In the genomic region with DNA sequence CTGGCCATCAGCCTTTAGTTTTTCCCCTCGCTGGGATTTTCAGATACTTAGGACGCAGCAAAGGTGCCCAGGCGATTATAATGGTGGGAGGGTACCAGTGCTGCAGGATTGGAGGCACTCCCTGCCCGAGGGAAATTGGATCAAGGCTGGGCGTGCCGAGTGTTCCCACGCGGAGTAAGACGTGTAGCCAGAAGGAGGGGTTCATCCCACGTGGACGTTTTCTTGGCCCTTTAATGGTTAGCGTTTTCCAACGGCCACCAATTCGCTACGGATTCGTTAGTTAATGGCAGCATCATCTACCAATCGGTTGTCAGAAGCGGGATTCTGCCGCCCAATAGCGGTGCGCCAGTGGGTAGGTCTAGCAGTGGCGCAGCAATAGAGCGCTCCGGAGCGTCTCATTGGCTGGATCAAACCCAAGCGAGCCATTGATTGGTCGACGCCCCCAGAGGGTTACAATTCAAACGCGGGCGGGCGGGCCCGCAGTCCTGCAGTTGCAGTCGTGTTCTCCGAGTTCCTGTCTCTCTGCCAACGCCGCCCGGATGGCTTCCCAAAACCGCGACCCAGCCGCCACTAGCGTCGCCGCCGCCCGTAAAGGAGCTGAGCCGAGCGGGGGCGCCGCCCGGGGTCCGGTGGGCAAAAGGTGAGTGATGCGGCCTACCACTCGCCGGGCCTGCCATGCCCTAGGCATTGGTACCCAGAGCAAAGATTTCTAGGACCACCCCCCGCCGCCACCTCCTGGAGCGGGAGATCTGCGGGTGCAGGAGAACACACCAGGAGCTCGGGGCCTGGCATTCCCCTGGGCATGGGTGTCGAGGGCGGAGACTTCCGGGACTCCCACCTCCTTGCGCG, we compare ENCODE assay signal across 8 cellular contexts. TPM values are rescaled to one million over a fixed set of nuclear protein-coding genes. Genes with fewer than 3 reads are reported as not detected.
DNase-seq lines count a peak whose midpoint lies in the region; ATAC-seq and TF ChIP-seq lines count a peak whose summit lies in the region.

UBE2C (plus strand) TSS at position 488 of the 849 bp plus-strand sequence; CDS start at position 540, 52 bp downstream.

- H3K36me3 ChIP-seq in PC-9 (ENCODE audit: low read depth) (peaks cover 46% of the 10 kb centered on the region), muscle layer of colon (ENCODE audit: insufficient read depth, low read length) (peaks cover 31% of the 10 kb centered on the region)

- H3K4me3 ChIP-seq in Jurkat, Clone E6-1 (ENCODE audit: low read length), result peak within 1 kb of the TSS; percentile 93
- H3K4me3 ChIP-seq in PC-9, result peak within 1 kb of the TSS; percentile 77
- peak within 1 kb of the TSS; percentile 30 to 75 for H3K4me3 ChIP-seq in muscle layer of colon (ENCODE audit: low read depth in 1 of 2, low read length in 2 of 2)

- peak within 1 kb of the TSS; percentile 74 for H2AFZ ChIP-seq in PC-9

- H3K9me3 ChIP-seq in PC-9 (ENCODE audit: insufficient read depth, low read depth) (no peaks in the 10 kb centered on the region), muscle layer of colon (ENCODE audit: low read length) (no peaks in the 10 kb centered on the region)

- BruUV-seq in PC-9 (replicated peaks; lab: Mats Ljungman, UMichigan), result no TSS peak

- H3K4me3 Mint-ChIP-seq in activated T-cell treated with anti-CD3 and anti-CD28 coated beads, Interleukin-2, amount 50 U/mL, for 24 hours, result peak within 1 kb of the TSS; percentile 97

- TF ChIP-seq CTCF in PC-9 (conservative IDR thresholded peaks at IDR 0.05), result no peak

- no peaks in the 10 kb centered on the region for H4K20me1 ChIP-seq in PC-9 (ENCODE audit: insufficient read depth)

- peak within 1 kb of the TSS; percentile 57 for H3K9ac ChIP-seq in muscle layer of colon (ENCODE audit: low read length)

- H3K27me3 ChIP-seq in PC-9 (ENCODE audit: insufficient read depth, low read depth), result no peaks in the 10 kb centered on the region
- no peaks in the 10 kb centered on the region for H3K27me3 ChIP-seq in muscle layer of colon (ENCODE audit: control insufficient read depth in 1 of 2, insufficient read depth in 2 of 2, low read length in 2 of 2)

- no peaks in the 10 kb centered on the region for H3K27me3 Mint-ChIP-seq in activated T-cell treated with anti-CD3 and anti-CD28 coated beads, Interleukin-2, amount 50 U/mL, for 24 hours

- CTCF ChIA-PET in PC-9 (lab: Charles Lee), result no interaction called here

- H3F3A ChIP-seq in PC-9 (ENCODE audit: insufficient read depth, low read depth), result peaks cover 58% of the 10 kb centered on the region

- peak within 1 kb of the TSS; percentile 88 for H3K4me2 ChIP-seq in PC-9

- no peaks in the 10 kb centered on the region for H3K9me3 Mint-ChIP-seq in activated T-cell treated with anti-CD3 and anti-CD28 coated beads, Interleukin-2, amount 50 U/mL, for 24 hours

- H3K4me1 ChIP-seq in PC-9 (replicated peaks; ENCODE audit: insufficient read depth) (peaks cover 38% of the 10 kb centered on the region), muscle layer of colon (ENCODE audit: insufficient read depth, low read length) (peaks cover 8% of the 10 kb centered on the region)

- POLR2A ChIA-PET in PC-9 (lab: Charles Lee; ENCODE audit: unreplicated experiment), result interaction anchor here (0.6 kb wide), 2 partner anchors 25 to 137 kb away, joined by 3 read pairs; no protein-coding TSS in a partner anchor

- H3K4me1 Mint-ChIP-seq in activated T-cell treated with anti-CD3 and anti-CD28 coated beads, Interleukin-2, amount 50 U/mL, for 24 hours (ENCODE audit: low read depth), result peaks cover 23% of the 10 kb centered on the region

- ATAC-seq in GM21619 (IDR thresholded peaks at IDR 0.05; ENCODE audit: unreplicated experiment) (peak; percentile 99), esophagus mucosa (peak; percentile 98)

- H3K27ac Mint-ChIP-seq in activated T-cell treated with anti-CD3 and anti-CD28 coated beads, Interleukin-2, amount 50 U/mL, for 24 hours, result peak within 1 kb of the TSS; percentile 89

- H3K27ac ChIP-seq in PC-9 (no peak within 1 kb of the TSS), muscle layer of colon (ENCODE audit: low read depth, low read length) (peak within 1 kb of the TSS; percentile 64)

- intact Hi-C loops in PC-9 (cut with micrococcal nuclease; ENCODE audit: unreplicated experiment), result loop anchor here (2.0 to 5.0 kb wide), 2 partner anchors 34 to 150 kb away; no protein-coding TSS in a partner anchor

- no peaks in the 10 kb centered on the region for H3K9me2 ChIP-seq in PC-9 (ENCODE audit: insufficient read depth)

- DNase-seq in DMS153 (lab: John Stamatoyannopoulos, UW) (peak; percentile 99), PC-9 (peak; percentile 98 to 99)
- DNase-seq in Jurkat, Clone E6-1 (ENCODE audit: low read depth, low spot score), result peak; percentile 96
- peak; percentile 91 for DNase-seq in activated T-cell treated with anti-CD3 and anti-CD28 coated beads, Interleukin-2, amount 50 U/mL, for 24 hours
- DNase-seq in stimulated activated CD8-positive, alpha-beta memory T cell treated with anti-CD3 and anti-CD28 coated beads, Interleukin-7, amount 100 ng/mL, for 1 hour (ENCODE audit: low read depth in 2 of 2), result peak; percentile 78 to 83

- peaks cover 29% of the 10 kb centered on the region for H3K79me2 ChIP-seq in PC-9 (ENCODE audit: low read depth)

- H3K36me3 Mint-ChIP-seq in activated T-cell treated with anti-CD3 and anti-CD28 coated beads, Interleukin-2, amount 50 U/mL, for 24 hours (ENCODE audit: low read depth), result peaks cover 93% of the 10 kb centered on the region

RNA-seq across cellular contexts. Expression of gene UBE2C, which starts in this region (rescaled TPM):
- 32.7 TPM for polyA plus RNA-seq in Jurkat, Clone E6-1 (2012; ENCODE audit: insufficient read depth, insufficient read length)
- total RNA-seq in PC-9 (2021) (207 TPM in 2 replicates), esophagus mucosa (46.5 TPM)
